ENCODE assay signal across 1 cellular context in the genomic region with DNA sequence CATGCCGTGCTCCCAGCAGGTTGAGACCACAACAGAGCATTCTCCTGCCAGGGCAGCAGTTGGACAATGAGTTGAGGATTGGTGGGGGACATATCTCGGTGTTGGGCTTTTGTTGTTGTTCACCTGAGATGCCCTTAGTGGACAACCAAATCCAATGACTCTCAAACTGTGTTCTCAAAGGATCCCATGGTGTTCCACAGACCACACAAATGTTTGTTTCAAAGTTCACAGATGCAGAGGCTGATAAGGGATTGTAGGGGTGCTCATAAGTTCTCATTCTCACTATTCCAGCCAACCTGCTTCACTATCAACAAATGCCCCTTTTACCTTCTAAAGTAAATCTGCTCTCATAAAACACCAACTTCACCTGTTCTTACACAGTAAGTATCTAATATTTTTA.
TF ChIP-seq lines count a peak whose summit lies in the region.

No MANE protein-coding gene starts in this region.

TF ChIP-seq in HepG2, 621 proteins besides CTCF, POLR2A, EP300 and RAD21 (continued from another document):
- TF ChIP-seq HNF1B (CRISPR knock-in tag; IDR thresholded peaks at IDR 0.05), result no peak
- TF ChIP-seq SOX13 (IDR thresholded peaks at IDR 0.05), result no peak
- TF ChIP-seq SOX13 (CRISPR knock-in tag; conservative IDR thresholded peaks at IDR 0.05 in 1 of 2, IDR thresholded peaks at IDR 0.05 in 1 of 2), result peak in 1 of 2 experiments; percentile 57; a peak in 2 of 4 replicates
- peak; percentile 39; the same call in 1 of the 2 replicates for TF ChIP-seq HNF4A (CRISPR knock-in tag; IDR thresholded peaks at IDR 0.05)
- TF ChIP-seq ZUFSP (CRISPR knock-in tag; IDR thresholded peaks at IDR 0.05; ENCODE audit: borderline replicate concordance), result no peak
- TF ChIP-seq, protein P1, sequence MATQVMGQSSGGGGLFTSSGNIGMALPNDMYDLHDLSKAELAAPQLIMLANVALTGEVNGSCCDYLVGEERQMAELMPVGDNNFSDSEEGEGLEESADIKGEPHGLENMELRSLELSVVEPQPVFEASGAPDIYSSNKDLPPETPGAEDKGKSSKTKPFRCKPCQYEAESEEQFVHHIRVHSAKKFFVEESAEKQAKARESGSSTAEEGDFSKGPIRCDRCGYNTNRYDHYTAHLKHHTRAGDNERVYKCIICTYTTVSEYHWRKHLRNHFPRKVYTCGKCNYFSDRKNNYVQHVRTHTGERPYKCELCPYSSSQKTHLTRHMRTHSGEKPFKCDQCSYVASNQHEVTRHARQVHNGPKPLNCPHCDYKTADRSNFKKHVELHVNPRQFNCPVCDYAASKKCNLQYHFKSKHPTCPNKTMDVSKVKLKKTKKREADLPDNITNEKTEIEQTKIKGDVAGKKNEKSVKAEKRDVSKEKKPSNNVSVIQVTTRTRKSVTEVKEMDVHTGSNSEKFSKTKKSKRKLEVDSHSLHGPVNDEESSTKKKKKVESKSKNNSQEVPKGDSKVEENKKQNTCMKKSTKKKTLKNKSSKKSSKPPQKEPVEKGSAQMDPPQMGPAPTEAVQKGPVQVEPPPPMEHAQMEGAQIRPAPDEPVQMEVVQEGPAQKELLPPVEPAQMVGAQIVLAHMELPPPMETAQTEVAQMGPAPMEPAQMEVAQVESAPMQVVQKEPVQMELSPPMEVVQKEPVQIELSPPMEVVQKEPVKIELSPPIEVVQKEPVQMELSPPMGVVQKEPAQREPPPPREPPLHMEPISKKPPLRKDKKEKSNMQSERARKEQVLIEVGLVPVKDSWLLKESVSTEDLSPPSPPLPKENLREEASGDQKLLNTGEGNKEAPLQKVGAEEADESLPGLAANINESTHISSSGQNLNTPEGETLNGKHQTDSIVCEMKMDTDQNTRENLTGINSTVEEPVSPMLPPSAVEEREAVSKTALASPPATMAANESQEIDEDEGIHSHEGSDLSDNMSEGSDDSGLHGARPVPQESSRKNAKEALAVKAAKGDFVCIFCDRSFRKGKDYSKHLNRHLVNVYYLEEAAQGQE (IDR thresholded peaks at IDR 0.05; ENCODE audit: borderline replicate concordance in 1 of 2, low read depth in 1 of 2, low read length in 2 of 2), result no peak
- no peak for TF ChIP-seq SSRP1 (CRISPR knock-in tag; IDR thresholded peaks at IDR 0.05)
- TF ChIP-seq SOX6 (IDR thresholded peaks at IDR 0.05), result no peak
- peak; percentile 33; the same call in 1 of the 2 replicates for TF ChIP-seq SOX6 (CRISPR knock-in tag; IDR thresholded peaks at IDR 0.05)
- peak; percentile 54; the same call in 1 of the 2 replicates for TF ChIP-seq SOX5 (CRISPR knock-in tag; IDR thresholded peaks at IDR 0.05; ENCODE audit: borderline replicate concordance)
- peak; percentile 72; the same call in 1 of the 2 replicates for TF ChIP-seq ZSCAN25 (CRISPR knock-in tag; IDR thresholded peaks at IDR 0.05)
- TF ChIP-seq, protein P2, sequence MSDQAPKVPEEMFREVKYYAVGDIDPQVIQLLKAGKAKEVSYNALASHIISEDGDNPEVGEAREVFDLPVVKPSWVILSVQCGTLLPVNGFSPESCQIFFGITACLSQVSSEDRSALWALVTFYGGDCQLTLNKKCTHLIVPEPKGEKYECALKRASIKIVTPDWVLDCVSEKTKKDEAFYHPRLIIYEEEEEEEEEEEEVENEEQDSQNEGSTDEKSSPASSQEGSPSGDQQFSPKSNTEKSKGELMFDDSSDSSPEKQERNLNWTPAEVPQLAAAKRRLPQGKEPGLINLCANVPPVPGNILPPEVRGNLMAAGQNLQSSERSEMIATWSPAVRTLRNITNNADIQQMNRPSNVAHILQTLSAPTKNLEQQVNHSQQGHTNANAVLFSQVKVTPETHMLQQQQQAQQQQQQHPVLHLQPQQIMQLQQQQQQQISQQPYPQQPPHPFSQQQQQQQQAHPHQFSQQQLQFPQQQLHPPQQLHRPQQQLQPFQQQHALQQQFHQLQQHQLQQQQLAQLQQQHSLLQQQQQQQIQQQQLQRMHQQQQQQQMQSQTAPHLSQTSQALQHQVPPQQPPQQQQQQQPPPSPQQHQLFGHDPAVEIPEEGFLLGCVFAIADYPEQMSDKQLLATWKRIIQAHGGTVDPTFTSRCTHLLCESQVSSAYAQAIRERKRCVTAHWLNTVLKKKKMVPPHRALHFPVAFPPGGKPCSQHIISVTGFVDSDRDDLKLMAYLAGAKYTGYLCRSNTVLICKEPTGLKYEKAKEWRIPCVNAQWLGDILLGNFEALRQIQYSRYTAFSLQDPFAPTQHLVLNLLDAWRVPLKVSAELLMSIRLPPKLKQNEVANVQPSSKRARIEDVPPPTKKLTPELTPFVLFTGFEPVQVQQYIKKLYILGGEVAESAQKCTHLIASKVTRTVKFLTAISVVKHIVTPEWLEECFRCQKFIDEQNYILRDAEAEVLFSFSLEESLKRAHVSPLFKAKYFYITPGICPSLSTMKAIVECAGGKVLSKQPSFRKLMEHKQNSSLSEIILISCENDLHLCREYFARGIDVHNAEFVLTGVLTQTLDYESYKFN (CRISPR knock-in tag; conservative IDR thresholded peaks at IDR 0.05), result no peak
- no peak for TF ChIP-seq TOPORS (CRISPR knock-in tag; IDR thresholded peaks at IDR 0.05)
